In the genomic region with DNA sequence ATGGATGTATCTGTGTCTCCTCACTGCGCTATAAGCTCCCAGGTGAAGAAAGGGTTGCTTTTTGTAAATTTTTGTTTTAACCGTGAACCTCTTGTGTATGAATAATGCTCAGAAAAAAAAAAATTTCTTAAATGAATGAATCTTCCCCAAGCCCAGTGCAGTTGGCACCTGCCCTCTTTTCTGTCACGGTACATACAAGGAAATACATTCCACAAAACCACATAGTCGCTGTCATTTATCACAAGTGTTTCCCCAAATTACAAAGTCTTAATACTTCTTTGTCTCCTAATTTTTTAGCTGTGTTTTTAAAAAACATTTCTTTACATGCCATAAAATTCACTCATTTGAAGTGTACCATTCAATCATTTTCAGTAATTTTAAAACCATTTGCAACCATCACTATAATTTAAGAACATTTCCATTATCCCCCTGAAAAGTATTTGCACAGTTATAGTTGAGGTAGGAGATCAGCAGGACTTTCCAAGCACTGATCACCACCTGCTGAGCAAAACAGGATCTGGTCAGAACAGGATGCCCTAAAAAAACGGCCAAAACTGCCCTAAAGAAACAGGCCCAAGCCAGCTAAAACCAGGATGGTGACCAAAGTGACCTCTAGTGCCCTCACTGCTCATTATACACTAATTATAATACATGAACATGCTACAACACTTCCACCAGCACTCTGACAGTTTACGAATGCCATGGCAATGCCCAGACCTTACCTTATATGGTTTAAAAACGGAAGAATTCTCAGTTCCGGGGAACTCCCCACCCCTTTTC, we compare ENCODE assay signal across 11 cellular contexts. TPM values are rescaled to one million over a fixed set of nuclear protein-coding genes. Genes with fewer than 3 reads are reported as not detected.
DNase-seq lines count a peak whose midpoint lies in the region; ATAC-seq and TF ChIP-seq lines count a peak whose summit lies in the region.
"Had no signal": no experiment of that assay in that cellular context is flagged by ENCODE, and none has a peak within 500 bp of the region (broad histone marks: within the 10 kb centered on the region; RNA-seq: fewer than 3 reads in every experiment).

No MANE protein-coding gene starts in this region.

- TF ChIP-seq CTCF in H9 (conservative IDR thresholded peaks at IDR 0.05) (no peak), spleen (IDR thresholded peaks at IDR 0.05 in 8 of 11, conservative IDR thresholded peaks at IDR 0.05 in 3 of 11) (no peak)
- TF ChIP-seq CTCF in activated CD8-positive, alpha-beta T cell treated with anti-CD3 and anti-CD28 coated beads for 36 hours (IDR thresholded peaks at IDR 0.05) = no peak

- POLR2A ChIA-PET in activated CD8-positive, alpha-beta T cell treated with anti-CD3 and anti-CD28 coated beads for 36 hours (lab: Charles Lee) = interaction anchor here (0.8 to 4.8 kb wide), 7 partner anchors 9 to 178 kb away, joined by 3 to 23 read pairs (median 6); partner anchors contain the start of genes ERCC5 and TPP2

- no peak overlapping the region for H3T11ph ChIP-seq in H9 (ENCODE audit: low read length)

- H3K9me3 Mint-ChIP-seq in H9 = peaks cover 0 to 2% of the 10 kb centered on the region in 2 experiments; a peak in 2 of 5 replicates
- no peaks in the 10 kb centered on the region for H3K9me3 Mint-ChIP-seq in activated CD8-positive, alpha-beta T cell treated with anti-CD3 and anti-CD28 coated beads for 36 hours
- no peaks in the 10 kb centered on the region for H3K9me3 Mint-ChIP-seq in naive B cell

- H3K27ac Mint-ChIP-seq in H9 = no peak overlapping the region
- H3K27ac Mint-ChIP-seq in activated CD8-positive, alpha-beta T cell treated with anti-CD3 and anti-CD28 coated beads for 36 hours = peak overlapping the region; percentile 95
- peak overlapping the region in 5 of 6 donors; percentile 63 to 95 (median 90) for H3K27ac Mint-ChIP-seq in naive B cell

- H3K36me3 Mint-ChIP-seq in H9 (ENCODE audit: insufficient read depth in 1 of 3, low read depth in 3 of 3) (peaks cover 0 to 3% (median 0%) of the 10 kb centered on the region in 3 experiments; a peak in 2 of 7 replicates), naive B cell (no peaks in the 10 kb centered on the region)
- H3K36me3 Mint-ChIP-seq in activated CD8-positive, alpha-beta T cell treated with anti-CD3 and anti-CD28 coated beads for 36 hours (ENCODE audit: low read depth) = peaks cover 16% of the 10 kb centered on the region

- no peak overlapping the region for H3K27ac ChIP-seq in H9 (ENCODE audit: insufficient read length, low read depth, low read length)
- no peak overlapping the region for H3K27ac ChIP-seq in spleen

- H3K23me2 ChIP-seq in H9 (ENCODE audit: insufficient read length, low read depth, low read length, poor library complexity, severe bottlenecking) = peaks cover 5% of the 10 kb centered on the region

- H2BK20ac ChIP-seq in H9 (ENCODE audit: low read depth, low read length, poor library complexity, severe bottlenecking) = no peak overlapping the region

- no peak overlapping the region for H2BK12ac ChIP-seq in H9 (ENCODE audit: insufficient read length, low read depth, low read length)

- H3K4me1 ChIP-seq in H9 (ENCODE audit: insufficient read depth, low read length) = peaks cover 2% of the 10 kb centered on the region; the same call in 1 of the 2 replicates
- H3K4me1 ChIP-seq in spleen = peaks cover 8 to 49% (median 26%) of the 10 kb centered on the region in 6 donors

- CTCF ChIA-PET in activated CD8-positive, alpha-beta T cell treated with anti-CD3 and anti-CD28 coated beads for 36 hours (lab: Charles Lee) = interaction anchor here (1.6 to 2.1 kb wide), 3 partner anchors 25 to 183 kb away, joined by 6 to 11 read pairs (median 8); no protein-coding TSS in a partner anchor

- no peaks in the 10 kb centered on the region for H3K36me3 ChIP-seq in spleen
- H3K36me3 ChIP-seq: right lobe of liver had no signal

- no peak overlapping the region for H2BK5ac ChIP-seq in H9 (ENCODE audit: insufficient read length, low read length)

- H3K56ac ChIP-seq in H9 (ENCODE audit: insufficient read length, low read depth, low read length) = no peak overlapping the region

- H4K91ac ChIP-seq in H9 (ENCODE audit: insufficient read length, low read depth, low read length) = no peak overlapping the region

- no peak for ATAC-seq in activated CD8-positive, alpha-beta T cell treated with anti-CD3 and anti-CD28 coated beads for 36 hours
- ATAC-seq in naive B cell (ENCODE audit: low read depth in 2 of 2) (no peak), GM18867 (IDR thresholded peaks at IDR 0.05; ENCODE audit: unreplicated experiment) (no peak)

- no peak overlapping the region for H2BK15ac ChIP-seq in H9 (ENCODE audit: low read depth, low read length)

- H3K18ac ChIP-seq in H9 (ENCODE audit: insufficient read length, low read depth, low read length) = peak overlapping the region; percentile 1

- H3K23ac ChIP-seq in H9 (ENCODE audit: insufficient read length, low read depth, low read length) = no peak overlapping the region

- H2BK120ac ChIP-seq in H9 (ENCODE audit: low read depth, low read length, poor library complexity, severe bottlenecking) = no peak overlapping the region

- H3K14ac ChIP-seq in H9 (ENCODE audit: insufficient read depth, low read length) = no peak overlapping the region; the same call in 1 of the 2 replicates

- no peak overlapping the region for H4K8ac ChIP-seq in H9 (replicated peaks; ENCODE audit: insufficient read length, low read depth, low read length)

- no peak overlapping the region for H2AFZ ChIP-seq in H9 (ENCODE audit: low read length)

- no peak overlapping the region for H3K9ac ChIP-seq in H9 (ENCODE audit: extremely low read depth, insufficient read length, low read length)

- no peak for TF ChIP-seq POLR2A in spleen (IDR thresholded peaks at IDR 0.05)

- H3K4me3 ChIP-seq in spleen = no peak overlapping the region

- no peaks in the 10 kb centered on the region for H3K79me2 ChIP-seq in H9 (ENCODE audit: insufficient read depth, low read length)

- H3K4me1 Mint-ChIP-seq in H9 (peaks cover 9 to 14% of the 10 kb centered on the region in 2 experiments), naive B cell (peaks cover 19 to 26% (median 20%) of the 10 kb centered on the region in 3 donors)
- H3K4me1 Mint-ChIP-seq in activated CD8-positive, alpha-beta T cell treated with anti-CD3 and anti-CD28 coated beads for 36 hours (ENCODE audit: low read depth) = peaks cover 57% of the 10 kb centered on the region

- no peaks in the 10 kb centered on the region for H4K20me1 ChIP-seq in H9 (ENCODE audit: control insufficient read depth, insufficient read depth, insufficient read length)

- H3K27me3 Mint-ChIP-seq in H9 (ENCODE audit: low read depth) (peaks cover 9% of the 10 kb centered on the region), naive B cell (no peaks in the 10 kb centered on the region)
- no peaks in the 10 kb centered on the region for H3K27me3 Mint-ChIP-seq in activated CD8-positive, alpha-beta T cell treated with anti-CD3 and anti-CD28 coated beads for 36 hours

- H3K27me3 ChIP-seq in H9 (ENCODE audit: insufficient read depth, low read length) (no peaks in the 10 kb centered on the region; the same call in 1 of the 2 replicates), spleen (replicated peaks in 1 of 7) (no peaks in the 10 kb centered on the region)
- H3K27me3 ChIP-seq: body of pancreas, right lobe of liver had no signal

- H4K5ac ChIP-seq in H9 (ENCODE audit: insufficient read length, low read depth, low read length) = no peak overlapping the region

- no peak overlapping the region for H3K4ac ChIP-seq in H9 (ENCODE audit: low read depth, low read length)

- H3K9me3 ChIP-seq in H9 (ENCODE audit: control insufficient read depth, low read depth, low read length) (no peaks in the 10 kb centered on the region), spleen (no peaks in the 10 kb centered on the region)
- H3K9me3 ChIP-seq: body of pancreas, right lobe of liver had no signal

- no peaks in the 10 kb centered on the region for H3K79me1 ChIP-seq in H9 (ENCODE audit: insufficient read depth, low read depth, low read length, poor library complexity, severe bottlenecking)

- no CpG with 5 or more reads among the region's 8 CpGs for WGBS in H9 (ENCODE audit: extremely low coverage, insufficient read length, low lambda C conversion rate)
- WGBS in spleen, 5 donors = 63 to 78% (median 65%) methylated on average over 8 of the region's 8 CpGs

- intact Hi-C loops in activated CD8-positive, alpha-beta T cell treated with anti-CD3 and anti-CD28 coated beads for 36 hours (cut with micrococcal nuclease) = loop anchor here (5.0 to 10.0 kb wide), 3 partner anchors 73 to 380 kb away; partner anchors contain the start of genes ERCC5 and TPP2
- intact Hi-C loops in spleen (cut with DNase I; ENCODE audit: low total_unique reads) = loop anchor here (10.0 kb wide), 1 partner anchor 180 kb away; the partner anchor contains the start of gene TPP2

- no peak overlapping the region for H2AK5ac ChIP-seq in H9 (ENCODE audit: insufficient read length, low read length)

- H3K4me2 ChIP-seq in H9 (ENCODE audit: insufficient read depth, insufficient read length, low read length) = no peak overlapping the region

- H3K4me3 Mint-ChIP-seq in H9 (peak overlapping the region; percentile 82 to 83), naive B cell (peak overlapping the region; percentile 83 to 95 (median 92))
- peak overlapping the region; percentile 88 for H3K4me3 Mint-ChIP-seq in activated CD8-positive, alpha-beta T cell treated with anti-CD3 and anti-CD28 coated beads for 36 hours

- DNase-seq in CD1c-positive myeloid dendritic cell (ENCODE audit: extremely low spot score) (peak; percentile 8), H9 (no peak), naive B cell (no peak), NCI-H187 treated with DMSO at 0.1 percent for 48 hours (lab: John Stamatoyannopoulos, UW) (no peak), spleen (no peak), Kasumi-1 (lab: John Stamatoyannopoulos, UW) (no peak)
- DNase-seq in activated CD8-positive, alpha-beta T cell treated with anti-CD3 and anti-CD28 coated beads for 36 hours = no peak
- DNase-seq: NCI-H1048 had no signal

RNA-seq across cellular contexts. Expression of gene TEX30, which starts 1.2 kb away (rescaled TPM):
- total RNA-seq in H9 (2021) = 13.1 TPM in 2 replicates
- 10 to 100 TPM; 30.5 to 32.8 TPM for total RNA-seq in activated CD8-positive, alpha-beta T cell treated with anti-CD3 and anti-CD28 coated beads for 36 hours
- 10 to 100 TPM; 14.6 to 31.8 (median 20.2) TPM for polyA plus RNA-seq in naive B cell (ENCODE audit: low read depth in 6 of 6)
- 10 to 100 TPM in 2 of 7 donors, 1 to 10 TPM in 5; 4.4 to 10.9 (median 5.6) TPM for total RNA-seq in spleen
- polyA plus RNA-seq in spleen = 10 to 100 TPM in 2 of 3 donors, 1 to 10 TPM in 1; 9.2 to 11.2 (median 10.7) TPM

RNA-seq across cellular contexts. Expression of gene POGLUT2, which starts 24.0 kb away (rescaled TPM):
- total RNA-seq in H9 (2021) (23.1 and 23.5 TPM in 2 replicates), spleen (1 to 10 TPM; 2.8 to 5.5 (median 4.5) TPM)
- total RNA-seq in activated CD8-positive, alpha-beta T cell treated with anti-CD3 and anti-CD28 coated beads for 36 hours = 1 to 10 TPM; 3.4 to 4.2 TPM
- polyA plus RNA-seq in naive B cell (ENCODE audit: low read depth in 6 of 6) (not detected), spleen (1 to 10 TPM in 2 of 3 donors, under 1 TPM in 1; 0.89 to 1.7 (median 1.3) TPM)

RNA-seq across cellular contexts. Expression of gene BIVM, which starts 24.1 kb away (rescaled TPM):
- total RNA-seq in H9 (2021) (5.3 and 9.0 TPM in 2 replicates), spleen (10 to 100 TPM in 6 of 7 donors, 1 to 10 TPM in 1; 9.7 to 30.4 (median 18.8) TPM)
- 10 to 100 TPM; 17.3 to 18.4 TPM for total RNA-seq in activated CD8-positive, alpha-beta T cell treated with anti-CD3 and anti-CD28 coated beads for 36 hours
- polyA plus RNA-seq in naive B cell (ENCODE audit: low read depth in 6 of 6) (1 to 10 TPM; 2.2 to 7.5 (median 3.4) TPM), spleen (10 to 100 TPM in 1 of 3 donors, 1 to 10 TPM in 2; 6.0 to 10.6 (median 8.4) TPM)

Comparison
In these comparisons a context has a peak if more than half of its experiments do, and no peak if none do; other contexts are left out.
1. H3K27ac Mint-ChIP-seq: peak in activated CD8-positive, alpha-beta T cell treated with anti-CD3 and anti-CD28 coated beads for 36 hours (single experiment) and naive B cell (5 of 6); none in H9 (0 of 3).
2. Peak in every context shown above with its lines, with median percentiles within 50 percentile points of each other: H3K4me3 Mint-ChIP-seq.